13 cellular contexts compared by ENCODE assay signal in the genomic region with DNA sequence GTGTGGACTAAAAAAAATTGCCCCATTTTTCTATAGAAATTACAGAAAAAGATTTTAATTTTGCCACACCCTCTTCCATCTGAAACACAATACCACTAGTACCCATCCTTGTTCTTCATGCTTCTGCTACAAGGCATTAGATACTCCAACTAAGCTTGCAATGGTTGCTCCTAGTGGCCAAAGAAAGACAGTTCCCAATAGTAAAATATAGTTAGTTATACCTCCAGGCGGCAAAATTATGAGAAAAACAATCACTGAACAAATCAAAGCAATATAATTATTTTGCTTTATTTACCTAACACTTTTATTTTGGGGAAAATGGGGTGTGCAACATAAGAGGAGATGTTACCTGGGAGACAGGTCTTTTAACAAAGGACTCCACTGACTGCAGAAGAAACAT.
DNase-seq lines count a peak whose midpoint lies in the region; ATAC-seq, FAIRE-seq and TF ChIP-seq lines count a peak whose summit lies in the region.
"Had no signal": no experiment of that assay in that cellular context is flagged by ENCODE, and none has a peak within 500 bp of the region (broad histone marks: within the 10 kb centered on the region; RNA-seq: fewer than 3 reads in every experiment).

No MANE protein-coding gene starts in this region.

- H3K9ac ChIP-seq in HepG2 (ENCODE audit: insufficient read depth, low read depth, low read length): no peak overlapping the region

- no peak overlapping the region for H3K4me3 Mint-ChIP-seq in type B pancreatic cell

- no peaks in the 10 kb centered on the region for H3K36me3 Mint-ChIP-seq in type B pancreatic cell

- no peaks in the 10 kb centered on the region for H3K27me3 Mint-ChIP-seq in type B pancreatic cell

- H3K4me1 ChIP-seq in HepG2 (ENCODE audit: insufficient read depth, low read length): peaks cover 36% of the 10 kb centered on the region
- peaks cover 0 to 10% (median 0%) of the 10 kb centered on the region in 4 donors for H3K4me1 ChIP-seq in right lobe of liver

- in situ Hi-C loops in HepG2 (cut with HindIII; ENCODE audit: extremely low pct_ligation_motif_present, low pct_unique_long_range_greater_than_20kb): no loop called here

- no peak overlapping the region for H3K4me2 ChIP-seq in HepG2 (ENCODE audit: low read depth, low read length)

- TF ChIP-seq EP300 in HepG2 (IDR thresholded peaks at IDR 0.05; ENCODE audit: low read depth in 2 of 2, low read length in 2 of 2): no peak
- no peak for TF ChIP-seq EP300 in HepG2 (CRISPR knock-in tag; IDR thresholded peaks at IDR 0.05; ENCODE audit: borderline replicate concordance)

- POLR2A ChIA-PET in HepG2 (lab: Yijun Ruan, JAX): no interaction called here

- H2AFZ ChIP-seq in HepG2 (ENCODE audit: low read length): no peak overlapping the region

- H3K27ac ChIP-seq in HepG2 (ENCODE audit: extremely low read length, insufficient read depth, low read length) (no peak overlapping the region), right lobe of liver (no peak overlapping the region)
- H3K27ac ChIP-seq: ovary had no signal

- TF ChIP-seq CTCF in HepG2 (CRISPR knock-in tag; IDR thresholded peaks at IDR 0.05) (no peak), right lobe of liver (IDR thresholded peaks at IDR 0.05) (peak in 1 of 4 donors; percentile 4), cardiac fibroblast (IDR thresholded peaks at IDR 0.05; ENCODE audit: low read depth, low read length) (peak; percentile 13), type B pancreatic cell (conservative IDR thresholded peaks at IDR 0.05) (peak; percentile 64)

- FAIRE-seq in HepG2 (lab: Jason Lieb, UNC): no peak

- CTCF ChIA-PET in HepG2 (lab: Yijun Ruan, JAX; ENCODE audit: low intra/inter-chr PET ratio, low total read pairs): no interaction called here

- no peak overlapping the region for H3K27ac Mint-ChIP-seq in type B pancreatic cell

- H4K20me1 ChIP-seq in HepG2 (ENCODE audit: insufficient read depth, low read length): 0 out of 2 replicates have a peak, but pooled peaks cover 2% of the 10 kb centered on the region

- H3K27me3 ChIP-seq in HepG2 (ENCODE audit: control insufficient read depth in 1 of 2, insufficient read depth in 2 of 2, low read length in 2 of 2) (no peaks in the 10 kb centered on the region), right lobe of liver (no peaks in the 10 kb centered on the region)
- H3K27me3 ChIP-seq: ovary had no signal

- H3K9me3 Mint-ChIP-seq in type B pancreatic cell: no peaks in the 10 kb centered on the region

- ATAC-seq in HepG2 (peak; percentile 39; the same call in 1 of the 3 replicates), right lobe of liver (no peak), HG02678 (IDR thresholded peaks at IDR 0.05; ENCODE audit: unreplicated experiment) (no peak), HG03095 (IDR thresholded peaks at IDR 0.05; ENCODE audit: unreplicated experiment) (no peak)

- TF ChIP-seq RAD21 in HepG2 (CRISPR knock-in tag; IDR thresholded peaks at IDR 0.05): no peak

- H3K4me3 ChIP-seq in HepG2 (replicated peaks in 1 of 3; ENCODE audit: insufficient read depth in 1 of 3, low read depth in 2 of 3, low read length in 3 of 3): no peak overlapping the region
- H3K4me3 ChIP-seq in right lobe of liver: no peak overlapping the region
- H3K4me3 ChIP-seq in cardiac fibroblast (replicated peaks in 1 of 2; ENCODE audit: low read depth in 2 of 2, low read length in 2 of 2): no peak overlapping the region
- H3K4me3 ChIP-seq: ovary had no signal

- WGBS in HepG2 (ENCODE audit: low lambda C conversion rate): 100% methylated on average over 1 of the region's 1 CpG
- 100% methylated on average over 1 of the region's 1 CpG for WGBS in right lobe of liver (ENCODE audit: insufficient coverage, low coverage, low lambda C conversion rate, missing lambda C conversion rate)

- peaks cover 2% of the 10 kb centered on the region for H3K79me2 ChIP-seq in HepG2 (ENCODE audit: insufficient read depth, low read length)

- TF ChIP-seq POLR2A in HepG2 (IDR thresholded peaks at IDR 0.05; ENCODE audit: insufficient read depth in 1 of 2, low read depth in 2 of 2, low read length in 2 of 2) (no peak), right lobe of liver (IDR thresholded peaks at IDR 0.05) (no peak)

- intact Hi-C loops in HepG2 (cut with micrococcal nuclease; ENCODE audit: unreplicated experiment): no loop called here
- intact Hi-C loops in right lobe of liver (cut with DNase I): no loop called here

- peaks cover 5 to 10% of the 10 kb centered on the region in 2 experiments; a peak in 2 of 5 replicates for H3K36me3 ChIP-seq in HepG2 (replicated peaks in 1 of 2; ENCODE audit: control insufficient read depth in 1 of 2, insufficient read depth in 2 of 2, low read length in 2 of 2)
- H3K36me3 ChIP-seq in right lobe of liver: no peaks in the 10 kb centered on the region
- H3K36me3 ChIP-seq: ovary had no signal

- no peak for DNase-seq in HepG2 (ENCODE audit: low spot score)
- DNase-seq in right lobe of liver: no peak
- DNase-seq in NCI-H146 treated with DMSO at 0.1 percent for 48 hours (lab: John Stamatoyannopoulos, UW; ENCODE audit: unreplicated experiment): peak; percentile 18
- no peak for DNase-seq in cardiac fibroblast (ENCODE audit: low read depth in 2 of 2)
- DNase-seq in type B pancreatic cell (ENCODE audit: extremely low spot score, unreplicated experiment): no peak
- DNase-seq in T-helper 9 cell: no peak
- DNase-seq: activated CD4-positive, CD25-positive, alpha-beta regulatory T cell; erythroblast; kidney glomerular epithelial cell; ovary; stimulated activated CD4-positive, alpha-beta T cell treated with anti-CD3 and anti-CD28 coated beads, Interleukin-4, amount 100 ng/mL, for 4 hours had no signal

- H3K9me3 ChIP-seq in HepG2 (ENCODE audit: low read length) (no peaks in the 10 kb centered on the region), right lobe of liver (no peaks in the 10 kb centered on the region)
- H3K9me3 ChIP-seq: ovary had no signal

- peaks cover 21% of the 10 kb centered on the region for H3K4me1 Mint-ChIP-seq in type B pancreatic cell (ENCODE audit: unreplicated experiment)

- BruUV-seq in HepG2 (replicated peaks; lab: Mats Ljungman, UMichigan): no TSS peak

TF ChIP-seq in HepG2, 621 proteins besides CTCF, POLR2A, EP300 and RAD21:
- TF ChIP-seq PTBP1 (IDR thresholded peaks at IDR 0.05; ENCODE audit: low read depth, low read length, poor library complexity, severe bottlenecking) (no peak), SMARCE1 (IDR thresholded peaks at IDR 0.05; ENCODE audit: borderline replicate concordance) (no peak)
